In genomic region chr2:172821370-172822338, GRCh38 we compare ENCODE assay signal across 12 cellular contexts.
A peak's percentile ranks its signal among the peaks of the same experiment; 100 is the strongest.
DNase-seq lines count a peak whose midpoint lies in the region; ATAC-seq and TF ChIP-seq lines count a peak whose summit lies in the region.
"Had no signal": no experiment of that assay in that cellular context is flagged by ENCODE, and none has a peak within 500 bp of the region (broad histone marks: within the 10 kb centered on the region; RNA-seq: fewer than 3 reads in every experiment).

No MANE protein-coding gene starts in this region.

- TF ChIP-seq CTCF in mucosa of descending colon (IDR thresholded peaks at IDR 0.05) (no peak), spleen (IDR thresholded peaks at IDR 0.05 in 8 of 11, conservative IDR thresholded peaks at IDR 0.05 in 3 of 11) (no peak)

- H3K9me3 ChIP-seq in MG63 (no peaks in the 10 kb centered on the region), skeletal muscle tissue (ENCODE audit: control insufficient read depth in 3 of 3, low read length in 3 of 3) (no peaks in the 10 kb centered on the region), mucosa of descending colon (no peaks in the 10 kb centered on the region), spleen (no peaks in the 10 kb centered on the region)

- H3K4me1 ChIP-seq in skeletal muscle tissue (ENCODE audit: control insufficient read depth in 3 of 3, insufficient read depth in 3 of 3, low read length in 3 of 3) (peaks cover 0 to 6% (median 0%) of the 10 kb centered on the region in 3 donors), mucosa of descending colon (ENCODE audit: low read depth) (no peaks in the 10 kb centered on the region), spleen (no peaks in the 10 kb centered on the region)

- no peaks in the 10 kb centered on the region for H3K27me3 ChIP-seq in MG63
- H3K27me3 ChIP-seq in skeletal muscle tissue (ENCODE audit: control insufficient read depth in 3 of 3, insufficient read depth in 3 of 3, low read length in 3 of 3): no peaks in the 10 kb centered on the region
- H3K27me3 ChIP-seq in spleen (replicated peaks in 1 of 7): no peaks in the 10 kb centered on the region

- WGBS in spleen, 5 donors: 59 to 69% (median 63%) methylated on average over 7 of the region's 7 CpGs

- peak; percentile 40 for DNase-seq in MG63
- DNase-seq in caudate nucleus (lab: John Stamatoyannopoulos, UW): no peak
- no peak for DNase-seq in left cardiac atrium
- DNase-seq in mucosa of descending colon: no peak
- no peak for DNase-seq in mucosa of gallbladder (ENCODE audit: low spot score)
- DNase-seq in spleen: no peak
- DNase-seq: NCI-H146; NCI-H2227 treated with DMSO at 0.1 percent for 48 hours; stimulated activated CD4-positive, alpha-beta T cell treated with anti-CD3 and anti-CD28 coated beads, Interleukin-2, amount 100 ng/mL, for 24 hours had no signal

- H3K4me3 ChIP-seq in MG63: no peak overlapping the region
- peak overlapping the region in 1 of 3 donors; percentile 46 for H3K4me3 ChIP-seq in skeletal muscle tissue (ENCODE audit: low read length in 3 of 3)
- no peak overlapping the region for H3K4me3 ChIP-seq in mucosa of descending colon
- H3K4me3 ChIP-seq in spleen: no peak overlapping the region

- intact Hi-C loops in left cardiac atrium (cut with DNase I) (no loop called here), mucosa of descending colon (cut with DNase I, micrococcal nuclease) (no loop called here), spleen (cut with DNase I; ENCODE audit: low total_unique reads) (no loop called here)

- H3K36me3 ChIP-seq in MG63: no peaks in the 10 kb centered on the region
- H3K36me3 ChIP-seq in skeletal muscle tissue (ENCODE audit: control insufficient read depth in 3 of 3, insufficient read depth in 3 of 3, low read length in 3 of 3): no peaks in the 10 kb centered on the region
- no peaks in the 10 kb centered on the region for H3K36me3 ChIP-seq in mucosa of descending colon (ENCODE audit: low read depth)
- H3K36me3 ChIP-seq in spleen: no peaks in the 10 kb centered on the region

- H3K9ac ChIP-seq in skeletal muscle tissue (ENCODE audit: low read depth in 1 of 3, low read length in 3 of 3): no peak overlapping the region

- H3K27ac ChIP-seq in caudate nucleus (ENCODE audit: low read depth, low read length) (peak overlapping the region; percentile 30), skeletal muscle tissue (ENCODE audit: low read depth, low read length) (peak overlapping the region; percentile 26), spleen (no peak overlapping the region)

- no peak for TF ChIP-seq POLR2A in spleen (IDR thresholded peaks at IDR 0.05)

- peak; percentile 39 to 68 for ATAC-seq in left cardiac atrium
- no peak for ATAC-seq in GM18870 (IDR thresholded peaks at IDR 0.05; ENCODE audit: unreplicated experiment)
- no peak for ATAC-seq in mucosa of descending colon
- ATAC-seq: sciatic nerve had no signal

Comparison
In these comparisons a context has a peak if more than half of its experiments do, and no peak if none do; other contexts are left out.
1. H3K27ac ChIP-seq: peak in caudate nucleus (single experiment) and skeletal muscle tissue (single experiment); none in spleen (0 of 8).
2. ATAC-seq: peak in left cardiac atrium (2 of 2); none in GM18870 (single experiment) and mucosa of descending colon (single experiment).